Comparison of ENCODE assay signal across 26 cellular contexts in genomic region chr15:83854314-83854713, GRCh38.
A peak's percentile ranks its signal among the peaks of the same experiment; 100 is the strongest.
DNase-seq lines count a peak whose midpoint lies in the region; ATAC-seq, FAIRE-seq and TF ChIP-seq lines count a peak whose summit lies in the region.
"Had no signal": no experiment of that assay in that cellular context is flagged by ENCODE, and none has a peak within 500 bp of the region (broad histone marks: within the 10 kb centered on the region; RNA-seq: fewer than 3 reads in every experiment).

No MANE protein-coding gene starts in this region.

- ATAC-seq in A549 (no peak), HG02571 (IDR thresholded peaks at IDR 0.05; ENCODE audit: unreplicated experiment) (no peak)
- ATAC-seq: activated CD8-positive, alpha-beta T cell treated with anti-CD3 and anti-CD28 coated beads, Interleukin-2, amount 10 ng/mL, durations not matched to agents 7 days and 5 days; activated naive CD8-positive, alpha-beta T cell treated with anti-CD3 and anti-CD28 coated beads, Interleukin-2, amount 50 U/mL, for 24 hours; stimulated activated naive CD8-positive, alpha-beta T cell treated with anti-CD3 and anti-CD28 coated beads, Interleukin-15, Interleukin-2, amounts not matched to agents 100 U/mL and 50 U/mL, for 24 hours; T-cell had no signal

- H3K9me3 ChIP-seq in A549 = no peaks in the 10 kb centered on the region
- H3K9me3 ChIP-seq: BLaER1, Caco-2, SJCRH30 had no signal

- FAIRE-seq in A549 (lab: Jason Lieb, UNC) (no peak), GM12891 (lab: Jason Lieb, UNC) (peak; percentile 43), RCC 7860 (lab: Jason Lieb, UNC) (no peak)
- FAIRE-seq: GM19239 had no signal

- DNase-seq in A549 (ENCODE audit: low read depth in 1 of 2, low spot score in 1 of 2) = peak in 1 of 2 experiments; percentile 31
- DNase-seq in GM12891 (ENCODE audit: insufficient read length, low spot score) = no peak
- peak; percentile 46 for DNase-seq in RCC 7860 (ENCODE audit: low spot score)
- DNase-seq in epithelial cell of esophagus (ENCODE audit: low read depth) = peak; percentile 94
- DNase-seq in mesenteric fat pad (ENCODE audit: low spot score) = no peak
- no peak for DNase-seq in NCI-H2196 (lab: John Stamatoyannopoulos, UW; ENCODE audit: unreplicated experiment)
- DNase-seq in NCI-H2081 (lab: John Stamatoyannopoulos, UW) = no peak
- DNase-seq: activated CD4-positive, CD25-positive, alpha-beta regulatory T cell treated with anti-CD3 and anti-CD28 coated beads, Interleukin-2, amount 50 U/mL, for 72 hours; activated CD8-positive, alpha-beta T cell treated with anti-CD3 and anti-CD28 coated beads, Interleukin-2, amount 10 ng/mL, durations not matched to agents 7 days and 5 days; activated gamma-delta T cell; activated naive CD8-positive, alpha-beta T cell treated with anti-CD3 and anti-CD28 coated beads, Interleukin-2, amount 50 U/mL, for 24 hours; activated T-cell treated with anti-CD3 and anti-CD28 coated beads for 4 hours; Caco-2; glutamatergic neuron; HFFc6; kidney glomerular epithelial cell; NCI-H1092; NCI-H187 treated with DMSO at 0.1 percent for 48 hours; NCI-H345; SJCRH30; stimulated activated naive CD8-positive, alpha-beta T cell treated with anti-CD3 and anti-CD28 coated beads, Interleukin-15, Interleukin-2, amounts not matched to agents 100 U/mL and 50 U/mL, for 24 hours; T-cell had no signal

- POLR2A ChIA-PET in A549 (lab: Yijun Ruan, JAX) = no interaction called here

- no peak for TF ChIP-seq CTCF in A549 (IDR thresholded peaks at IDR 0.05)
- TF ChIP-seq CTCF in epithelial cell of esophagus (IDR thresholded peaks at IDR 0.05; ENCODE audit: insufficient read depth, low read depth, low read length, missing control alignments) = no peak

- H3K4me3 ChIP-seq in A549 (no peak overlapping the region), epithelial cell of esophagus (ENCODE audit: low read length) (no peak overlapping the region)
- H3K4me3 ChIP-seq: BLaER1, coronary artery, SJCRH30 had no signal

- TF ChIP-seq EP300 in A549 (IDR thresholded peaks at IDR 0.05) = no peak

- TF ChIP-seq POLR2A in A549 (IDR thresholded peaks at IDR 0.05; ENCODE audit: low read length) (no peak), GM12891 (IDR thresholded peaks at IDR 0.05; ENCODE audit: low read depth, low read length) (no peak)

- no peak overlapping the region for H3K27ac ChIP-seq in A549
- H3K27ac ChIP-seq: BLaER1, coronary artery, SJCRH30 had no signal

- H3K4me2 ChIP-seq in A549 = 0 out of 3 replicates have a peak overlapping the region, but pooled peaks have one; percentile 20
- H3K4me2 ChIP-seq: BLaER1 had no signal

- peaks cover 5% of the 10 kb centered on the region; the same call in 1 of the 3 replicates for H3K4me1 ChIP-seq in A549
- H3K4me1 ChIP-seq: BLaER1, Caco-2 had no signal

- 9% methylated on average over 4 of the region's 4 CpGs for WGBS in A549 (ENCODE audit: missing lambda C conversion rate)

- no peak for TF ChIP-seq RAD21 in A549 (conservative IDR thresholded peaks at IDR 0.05 in 1 of 2, IDR thresholded peaks at IDR 0.05 in 1 of 2)

- CTCF ChIA-PET in A549 (lab: Yijun Ruan, JAX) = no interaction called here

TF ChIP-seq in A549, 52 proteins besides CTCF, POLR2A, EP300 and RAD21:
- TF ChIP-seq NR3C1 (IDR thresholded peaks at IDR 0.05) (no peak), POLR2AphosphoS2 (conservative IDR thresholded peaks at IDR 0.05; ENCODE audit: low read length) (no peak), FOSL2 (IDR thresholded peaks at IDR 0.05) (no peak), FOSL2 (CRISPR knock-in tag; IDR thresholded peaks at IDR 0.05) (peak; percentile 15; the same call in 1 of the 2 replicates), MAFK (IDR thresholded peaks at IDR 0.05; ENCODE audit: partially characterized antibody) (peak; percentile 64), JUNB (IDR thresholded peaks at IDR 0.05) (no peak), CEBPB (IDR thresholded peaks at IDR 0.05) (peak; percentile 8 to 25; a peak in 1 of 4 replicates), TFCP2L1 (CRISPR knock-in tag; IDR thresholded peaks at IDR 0.05) (no peak), FOXS1 (CRISPR knock-in tag; IDR thresholded peaks at IDR 0.05) (no peak), EHF (CRISPR knock-in tag; IDR thresholded peaks at IDR 0.05) (no peak)
- TF ChIP-seq, protein P1, sequence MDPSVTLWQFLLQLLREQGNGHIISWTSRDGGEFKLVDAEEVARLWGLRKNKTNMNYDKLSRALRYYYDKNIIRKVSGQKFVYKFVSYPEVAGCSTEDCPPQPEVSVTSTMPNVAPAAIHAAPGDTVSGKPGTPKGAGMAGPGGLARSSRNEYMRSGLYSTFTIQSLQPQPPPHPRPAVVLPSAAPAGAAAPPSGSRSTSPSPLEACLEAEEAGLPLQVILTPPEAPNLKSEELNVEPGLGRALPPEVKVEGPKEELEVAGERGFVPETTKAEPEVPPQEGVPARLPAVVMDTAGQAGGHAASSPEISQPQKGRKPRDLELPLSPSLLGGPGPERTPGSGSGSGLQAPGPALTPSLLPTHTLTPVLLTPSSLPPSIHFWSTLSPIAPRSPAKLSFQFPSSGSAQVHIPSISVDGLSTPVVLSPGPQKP (IDR thresholded peaks at IDR 0.05; ENCODE audit: low read depth, low read length) = no peak

TF ChIP-seq in GM12891, 5 proteins besides CTCF, POLR2A, EP300 and RAD21:
- TF ChIP-seq POLR2AphosphoS5 (IDR thresholded peaks at IDR 0.05; ENCODE audit: low read depth, low read length) (no peak), TAF1 (IDR thresholded peaks at IDR 0.05; ENCODE audit: low read depth, low read length) (no peak), POU2F2 (IDR thresholded peaks at IDR 0.05; ENCODE audit: low read depth, low read length) (no peak), PAX5 (IDR thresholded peaks at IDR 0.05; ENCODE audit: insufficient read depth, low read length, severe bottlenecking) (no peak), SPI1 (IDR thresholded peaks at IDR 0.05; ENCODE audit: low read depth, low read length) (no peak)

Comparison
In these comparisons a context has a peak if more than half of its experiments do, and no peak if none do; other contexts are left out.
1. DNase-seq: peak in RCC 7860 (single experiment) and epithelial cell of esophagus (single experiment); none in GM12891 (single experiment), mesenteric fat pad (single experiment), NCI-H2196 (single experiment) and NCI-H2081 (0 of 2).